In genomic region chr10:94288361-94289116, GRCh38 we compare ENCODE assay signal across 19 cellular contexts.
"Had no signal": no experiment of that assay in that cellular context is flagged by ENCODE, and none has a peak within 500 bp of the region (broad histone marks: within the 10 kb centered on the region; RNA-seq: fewer than 3 reads in every experiment).

No MANE protein-coding gene starts in this region.

- H3K27me3 ChIP-seq: dorsolateral prefrontal cortex, left lung, pancreas, thyroid gland had no signal

- H3K9me3 Mint-ChIP-seq: activated B cell treated with CpG ODN at 0.5 μM for 24 hours; activated CD4-positive, alpha-beta memory T cell treated with anti-CD3 and anti-CD28 coated beads for 36 hours; activated naive CD8-positive, alpha-beta T cell treated with anti-CD3 and anti-CD28 coated beads, Interleukin-2, amount 10 ng/mL, durations not matched to agents 7 days and 5 days; T-helper 2 cell treated with Interferon-gamma antibody and Interleukin-4, amounts not matched to agents 5 μg/mL and 100 μg/mL, for 36 hours had no signal

- H3K4me1 Mint-ChIP-seq: activated B cell treated with CpG ODN at 0.5 μM for 24 hours; activated naive CD8-positive, alpha-beta T cell treated with anti-CD3 and anti-CD28 coated beads, Interleukin-2, amount 10 ng/mL, durations not matched to agents 7 days and 5 days had no signal

- ATAC-seq: foreskin keratinocyte, left lung, pancreas, sciatic nerve had no signal

- DNase-seq: activated B cell treated with CpG ODN at 0.5 μM for 24 hours; activated CD4-positive, alpha-beta memory T cell treated with anti-CD3 and anti-CD28 coated beads for 36 hours; activated CD4-positive, alpha-beta T cell treated with anti-CD3 and anti-CD28 coated beads for 4 hours; activated naive CD4-positive, alpha-beta T cell treated with Interleukin-2 at 50 U/mL for 16 hours; activated naive CD8-positive, alpha-beta T cell treated with anti-CD3 and anti-CD28 coated beads, Interleukin-2, amount 10 ng/mL, durations not matched to agents 7 days and 5 days; amygdala; dorsolateral prefrontal cortex; foreskin keratinocyte; head of caudate nucleus; left lung; midbrain; pancreas; stimulated activated CD4-positive, alpha-beta T cell treated with anti-CD3 and anti-CD28 coated beads, Interleukin-4, amount 100 ng/mL, for 24 hours; stimulated activated naive CD4-positive, alpha-beta T cell treated with Interleukin-2 at 50 U/mL for 16 hours; thyroid gland had no signal

- H3K36me3 Mint-ChIP-seq: activated CD4-positive, alpha-beta memory T cell treated with anti-CD3 and anti-CD28 coated beads for 36 hours; activated naive CD8-positive, alpha-beta T cell treated with anti-CD3 and anti-CD28 coated beads, Interleukin-2, amount 10 ng/mL, durations not matched to agents 7 days and 5 days had no signal

- H3K9me3 ChIP-seq: left lung, pancreas, thyroid gland had no signal

- H3K4me1 ChIP-seq: foreskin keratinocyte, left lung, thyroid gland had no signal

- H3K4me2 ChIP-seq: smooth muscle cell had no signal

- H3K4me3 ChIP-seq: dorsolateral prefrontal cortex, left lung, pancreas, smooth muscle cell, thyroid gland had no signal

- H3K36me3 ChIP-seq: left lung, thyroid gland had no signal

- H3K27ac Mint-ChIP-seq: activated B cell treated with CpG ODN at 0.5 μM for 24 hours; activated CD4-positive, alpha-beta memory T cell treated with anti-CD3 and anti-CD28 coated beads for 36 hours; activated naive CD8-positive, alpha-beta T cell treated with anti-CD3 and anti-CD28 coated beads, Interleukin-2, amount 10 ng/mL, durations not matched to agents 7 days and 5 days; T-helper 2 cell treated with Interferon-gamma antibody and Interleukin-4, amounts not matched to agents 5 μg/mL and 100 μg/mL, for 36 hours had no signal

- H3K27ac ChIP-seq: dorsolateral prefrontal cortex, epithelial cell of prostate, foreskin keratinocyte, left lung, pancreas, thyroid gland had no signal

- H3K4me3 Mint-ChIP-seq: activated B cell treated with CpG ODN at 0.5 μM for 24 hours; activated CD4-positive, alpha-beta memory T cell treated with anti-CD3 and anti-CD28 coated beads for 36 hours; activated naive CD8-positive, alpha-beta T cell treated with anti-CD3 and anti-CD28 coated beads, Interleukin-2, amount 10 ng/mL, durations not matched to agents 7 days and 5 days; T-helper 2 cell treated with Interferon-gamma antibody and Interleukin-4, amounts not matched to agents 5 μg/mL and 100 μg/mL, for 36 hours had no signal
